Comparison of ENCODE assay signal across 1 cellular context in genomic region chr12:46585854-46586621, GRCh38.
TF ChIP-seq lines count a peak whose summit lies in the region.

No MANE protein-coding gene starts in this region.

TF ChIP-seq in HepG2, 621 proteins besides CTCF, POLR2A, EP300 and RAD21 (continued from another document and continues in another):
- TF ChIP-seq PATZ1 (CRISPR knock-in tag; IDR thresholded peaks at IDR 0.05) = peak; percentile 60
- TF ChIP-seq NFIB (CRISPR knock-in tag; IDR thresholded peaks at IDR 0.05; ENCODE audit: borderline replicate concordance) = no peak
- TF ChIP-seq, protein P1, sequence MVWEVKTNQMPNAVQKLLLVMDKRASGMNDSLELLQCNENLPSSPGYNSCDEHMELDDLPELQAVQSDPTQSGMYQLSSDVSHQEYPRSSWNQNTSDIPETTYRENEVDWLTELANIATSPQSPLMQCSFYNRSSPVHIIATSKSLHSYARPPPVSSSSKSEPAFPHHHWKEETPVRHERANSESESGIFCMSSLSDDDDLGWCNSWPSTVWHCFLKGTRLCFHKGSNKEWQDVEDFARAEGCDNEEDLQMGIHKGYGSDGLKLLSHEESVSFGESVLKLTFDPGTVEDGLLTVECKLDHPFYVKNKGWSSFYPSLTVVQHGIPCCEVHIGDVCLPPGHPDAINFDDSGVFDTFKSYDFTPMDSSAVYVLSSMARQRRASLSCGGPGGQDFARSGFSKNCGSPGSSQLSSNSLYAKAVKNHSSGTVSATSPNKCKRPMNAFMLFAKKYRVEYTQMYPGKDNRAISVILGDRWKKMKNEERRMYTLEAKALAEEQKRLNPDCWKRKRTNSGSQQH (CRISPR knock-in tag; IDR thresholded peaks at IDR 0.05; ENCODE audit: low read depth) = no peak
- TF ChIP-seq, protein P2, sequence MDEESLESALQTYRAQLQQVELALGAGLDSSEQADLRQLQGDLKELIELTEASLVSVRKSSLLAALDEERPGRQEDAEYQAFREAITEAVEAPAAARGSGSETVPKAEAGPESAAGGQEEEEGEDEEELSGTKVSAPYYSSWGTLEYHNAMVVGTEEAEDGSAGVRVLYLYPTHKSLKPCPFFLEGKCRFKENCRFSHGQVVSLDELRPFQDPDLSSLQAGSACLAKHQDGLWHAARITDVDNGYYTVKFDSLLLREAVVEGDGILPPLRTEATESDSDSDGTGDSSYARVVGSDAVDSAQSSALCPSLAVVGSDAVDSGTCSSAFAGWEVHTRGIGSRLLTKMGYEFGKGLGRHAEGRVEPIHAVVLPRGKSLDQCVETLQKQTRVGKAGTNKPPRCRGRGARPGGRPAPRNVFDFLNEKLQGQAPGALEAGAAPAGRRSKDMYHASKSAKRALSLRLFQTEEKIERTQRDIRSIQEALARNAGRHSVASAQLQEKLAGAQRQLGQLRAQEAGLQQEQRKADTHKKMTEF (CRISPR knock-in tag; IDR thresholded peaks at IDR 0.05) = peak; percentile 58; the same call in 1 of the 2 replicates
- TF ChIP-seq, protein P3, sequence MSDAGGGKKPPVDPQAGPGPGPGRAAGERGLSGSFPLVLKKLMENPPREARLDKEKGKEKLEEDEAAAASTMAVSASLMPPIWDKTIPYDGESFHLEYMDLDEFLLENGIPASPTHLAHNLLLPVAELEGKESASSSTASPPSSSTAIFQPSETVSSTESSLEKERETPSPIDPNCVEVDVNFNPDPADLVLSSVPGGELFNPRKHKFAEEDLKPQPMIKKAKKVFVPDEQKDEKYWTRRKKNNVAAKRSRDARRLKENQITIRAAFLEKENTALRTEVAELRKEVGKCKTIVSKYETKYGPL (CRISPR knock-in tag; IDR thresholded peaks at IDR 0.05) = no peak
- TF ChIP-seq ZNF780A (CRISPR knock-in tag; IDR thresholded peaks at IDR 0.05) = no peak
- TF ChIP-seq XBP1 (CRISPR knock-in tag; IDR thresholded peaks at IDR 0.05) = no peak
- TF ChIP-seq SETDB1 (CRISPR knock-in tag; IDR thresholded peaks at IDR 0.05; ENCODE audit: borderline replicate concordance) = no peak
- no peak for TF ChIP-seq PCBP2 (optimal IDR thresholded peaks at IDR 0.05; ENCODE audit: low read depth, low read length, poor library complexity, severe bottlenecking)
- peak; percentile 35; the same call in 1 of the 2 replicates for TF ChIP-seq BRD4 (CRISPR knock-in tag; IDR thresholded peaks at IDR 0.05)
- no peak for TF ChIP-seq ZNF274 (CRISPR knock-in tag; IDR thresholded peaks at IDR 0.05)
- TF ChIP-seq ARID2 (CRISPR knock-in tag; IDR thresholded peaks at IDR 0.05; ENCODE audit: borderline replicate concordance) = no peak
- TF ChIP-seq BCLAF1 (IDR thresholded peaks at IDR 0.05) = no peak
- TF ChIP-seq ZNF547 (CRISPR knock-in tag; IDR thresholded peaks at IDR 0.05) = no peak
- TF ChIP-seq CREB1 (IDR thresholded peaks at IDR 0.05) = no peak
- no peak for TF ChIP-seq CREB1 (CRISPR knock-in tag; IDR thresholded peaks at IDR 0.05)
- peak; percentile 54; the same call in 1 of the 2 replicates for TF ChIP-seq ZNF350 (CRISPR knock-in tag; IDR thresholded peaks at IDR 0.05; ENCODE audit: borderline replicate concordance, low read depth)
- no peak for TF ChIP-seq PHF5A (CRISPR knock-in tag; IDR thresholded peaks at IDR 0.05; ENCODE audit: low read depth, unreplicated experiment)
- no peak; the same call in 1 of the 2 replicates for TF ChIP-seq KMT2A (CRISPR knock-in tag; IDR thresholded peaks at IDR 0.05)
- TF ChIP-seq MLLT10 (CRISPR knock-in tag; IDR thresholded peaks at IDR 0.05) = no peak
- TF ChIP-seq MIER3 (CRISPR knock-in tag; IDR thresholded peaks at IDR 0.05; ENCODE audit: borderline replicate concordance) = peak; percentile 78; the same call in 1 of the 2 replicates
- peak; percentile 73; the same call in 1 of the 2 replicates for TF ChIP-seq ZBTB20 (CRISPR knock-in tag; IDR thresholded peaks at IDR 0.05; ENCODE audit: borderline replicate concordance, low read depth)
- TF ChIP-seq, protein P4, sequence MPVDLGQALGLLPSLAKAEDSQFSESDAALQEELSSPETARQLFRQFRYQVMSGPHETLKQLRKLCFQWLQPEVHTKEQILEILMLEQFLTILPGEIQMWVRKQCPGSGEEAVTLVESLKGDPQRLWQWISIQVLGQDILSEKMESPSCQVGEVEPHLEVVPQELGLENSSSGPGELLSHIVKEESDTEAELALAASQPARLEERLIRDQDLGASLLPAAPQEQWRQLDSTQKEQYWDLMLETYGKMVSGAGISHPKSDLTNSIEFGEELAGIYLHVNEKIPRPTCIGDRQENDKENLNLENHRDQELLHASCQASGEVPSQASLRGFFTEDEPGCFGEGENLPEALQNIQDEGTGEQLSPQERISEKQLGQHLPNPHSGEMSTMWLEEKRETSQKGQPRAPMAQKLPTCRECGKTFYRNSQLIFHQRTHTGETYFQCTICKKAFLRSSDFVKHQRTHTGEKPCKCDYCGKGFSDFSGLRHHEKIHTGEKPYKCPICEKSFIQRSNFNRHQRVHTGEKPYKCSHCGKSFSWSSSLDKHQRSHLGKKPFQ (CRISPR knock-in tag; IDR thresholded peaks at IDR 0.05; ENCODE audit: insufficient replicate concordance) = no peak
- peak; percentile 90 for TF ChIP-seq FOXK1 (CRISPR knock-in tag; IDR thresholded peaks at IDR 0.05; ENCODE audit: borderline replicate concordance, low read depth)
- TF ChIP-seq NCOA5 (CRISPR knock-in tag; IDR thresholded peaks at IDR 0.05) = no peak
- TF ChIP-seq, protein P5, sequence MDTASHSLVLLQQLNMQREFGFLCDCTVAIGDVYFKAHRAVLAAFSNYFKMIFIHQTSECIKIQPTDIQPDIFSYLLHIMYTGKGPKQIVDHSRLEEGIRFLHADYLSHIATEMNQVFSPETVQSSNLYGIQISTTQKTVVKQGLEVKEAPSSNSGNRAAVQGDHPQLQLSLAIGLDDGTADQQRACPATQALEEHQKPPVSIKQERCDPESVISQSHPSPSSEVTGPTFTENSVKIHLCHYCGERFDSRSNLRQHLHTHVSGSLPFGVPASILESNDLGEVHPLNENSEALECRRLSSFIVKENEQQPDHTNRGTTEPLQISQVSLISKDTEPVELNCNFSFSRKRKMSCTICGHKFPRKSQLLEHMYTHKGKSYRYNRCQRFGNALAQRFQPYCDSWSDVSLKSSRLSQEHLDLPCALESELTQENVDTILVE (CRISPR knock-in tag; IDR thresholded peaks at IDR 0.05) = 0 out of 2 replicates have a peak, but pooled peaks have one; percentile 21
- no peak for TF ChIP-seq IKZF4 (CRISPR knock-in tag; IDR thresholded peaks at IDR 0.05; ENCODE audit: borderline replicate concordance, low read depth, not compliant biosample characterization)
- 0 out of 2 replicates have a peak, but pooled peaks have one; percentile 45 for TF ChIP-seq ZNF335 (CRISPR knock-in tag; IDR thresholded peaks at IDR 0.05)
- no peak for TF ChIP-seq SNAI1 (CRISPR knock-in tag; IDR thresholded peaks at IDR 0.05; ENCODE audit: borderline replicate concordance)
- TF ChIP-seq ZSCAN9 (CRISPR knock-in tag; IDR thresholded peaks at IDR 0.05; ENCODE audit: borderline replicate concordance) = no peak; the same call in 1 of the 2 replicates
- TF ChIP-seq HDAC6 (IDR thresholded peaks at IDR 0.05; ENCODE audit: low read depth, low read length) = no peak
- no peak for TF ChIP-seq CHCHD3 (CRISPR knock-in tag; IDR thresholded peaks at IDR 0.05)
- TF ChIP-seq ARHGAP35 (CRISPR knock-in tag; IDR thresholded peaks at IDR 0.05; ENCODE audit: borderline replicate concordance) = 0 out of 2 replicates have a peak, but pooled peaks have one; percentile 18
- TF ChIP-seq KDM5B (CRISPR knock-in tag; IDR thresholded peaks at IDR 0.05; ENCODE audit: borderline replicate concordance) = peak; percentile 56; the same call in 1 of the 2 replicates
- TF ChIP-seq ZNF256 (CRISPR knock-in tag; conservative IDR thresholded peaks at IDR 0.05) = no peak
- no peak for TF ChIP-seq ZSCAN25 (CRISPR knock-in tag; IDR thresholded peaks at IDR 0.05)
- TF ChIP-seq, protein P6, sequence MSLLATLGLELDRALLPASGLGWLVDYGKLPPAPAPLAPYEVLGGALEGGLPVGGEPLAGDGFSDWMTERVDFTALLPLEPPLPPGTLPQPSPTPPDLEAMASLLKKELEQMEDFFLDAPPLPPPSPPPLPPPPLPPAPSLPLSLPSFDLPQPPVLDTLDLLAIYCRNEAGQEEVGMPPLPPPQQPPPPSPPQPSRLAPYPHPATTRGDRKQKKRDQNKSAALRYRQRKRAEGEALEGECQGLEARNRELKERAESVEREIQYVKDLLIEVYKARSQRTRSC (CRISPR knock-in tag; IDR thresholded peaks at IDR 0.05; ENCODE audit: low read depth) = no peak
- no peak for TF ChIP-seq FOXP1 (IDR thresholded peaks at IDR 0.05)
- peak; percentile 70 for TF ChIP-seq FOXP1 (CRISPR knock-in tag; IDR thresholded peaks at IDR 0.05)
- TF ChIP-seq, protein P7, sequence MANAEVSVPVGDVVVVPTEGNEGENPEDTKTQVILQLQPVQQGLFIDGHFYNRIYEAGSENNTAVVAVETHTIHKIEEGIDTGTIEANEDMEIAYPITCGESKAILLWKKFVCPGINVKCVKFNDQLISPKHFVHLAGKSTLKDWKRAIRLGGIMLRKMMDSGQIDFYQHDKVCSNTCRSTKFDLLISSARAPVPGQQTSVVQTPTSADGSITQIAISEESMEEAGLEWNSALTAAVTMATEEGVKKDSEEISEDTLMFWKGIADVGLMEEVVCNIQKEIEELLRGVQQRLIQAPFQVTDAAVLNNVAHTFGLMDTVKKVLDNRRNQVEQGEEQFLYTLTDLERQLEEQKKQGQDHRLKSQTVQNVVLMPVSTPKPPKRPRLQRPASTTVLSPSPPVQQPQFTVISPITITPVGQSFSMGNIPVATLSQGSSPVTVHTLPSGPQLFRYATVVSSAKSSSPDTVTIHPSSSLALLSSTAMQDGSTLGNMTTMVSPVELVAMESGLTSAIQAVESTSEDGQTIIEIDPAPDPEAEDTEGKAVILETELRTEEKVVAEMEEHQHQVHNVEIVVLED (CRISPR knock-in tag; IDR thresholded peaks at IDR 0.05; ENCODE audit: borderline replicate concordance) = no peak
- TF ChIP-seq, protein P8, sequence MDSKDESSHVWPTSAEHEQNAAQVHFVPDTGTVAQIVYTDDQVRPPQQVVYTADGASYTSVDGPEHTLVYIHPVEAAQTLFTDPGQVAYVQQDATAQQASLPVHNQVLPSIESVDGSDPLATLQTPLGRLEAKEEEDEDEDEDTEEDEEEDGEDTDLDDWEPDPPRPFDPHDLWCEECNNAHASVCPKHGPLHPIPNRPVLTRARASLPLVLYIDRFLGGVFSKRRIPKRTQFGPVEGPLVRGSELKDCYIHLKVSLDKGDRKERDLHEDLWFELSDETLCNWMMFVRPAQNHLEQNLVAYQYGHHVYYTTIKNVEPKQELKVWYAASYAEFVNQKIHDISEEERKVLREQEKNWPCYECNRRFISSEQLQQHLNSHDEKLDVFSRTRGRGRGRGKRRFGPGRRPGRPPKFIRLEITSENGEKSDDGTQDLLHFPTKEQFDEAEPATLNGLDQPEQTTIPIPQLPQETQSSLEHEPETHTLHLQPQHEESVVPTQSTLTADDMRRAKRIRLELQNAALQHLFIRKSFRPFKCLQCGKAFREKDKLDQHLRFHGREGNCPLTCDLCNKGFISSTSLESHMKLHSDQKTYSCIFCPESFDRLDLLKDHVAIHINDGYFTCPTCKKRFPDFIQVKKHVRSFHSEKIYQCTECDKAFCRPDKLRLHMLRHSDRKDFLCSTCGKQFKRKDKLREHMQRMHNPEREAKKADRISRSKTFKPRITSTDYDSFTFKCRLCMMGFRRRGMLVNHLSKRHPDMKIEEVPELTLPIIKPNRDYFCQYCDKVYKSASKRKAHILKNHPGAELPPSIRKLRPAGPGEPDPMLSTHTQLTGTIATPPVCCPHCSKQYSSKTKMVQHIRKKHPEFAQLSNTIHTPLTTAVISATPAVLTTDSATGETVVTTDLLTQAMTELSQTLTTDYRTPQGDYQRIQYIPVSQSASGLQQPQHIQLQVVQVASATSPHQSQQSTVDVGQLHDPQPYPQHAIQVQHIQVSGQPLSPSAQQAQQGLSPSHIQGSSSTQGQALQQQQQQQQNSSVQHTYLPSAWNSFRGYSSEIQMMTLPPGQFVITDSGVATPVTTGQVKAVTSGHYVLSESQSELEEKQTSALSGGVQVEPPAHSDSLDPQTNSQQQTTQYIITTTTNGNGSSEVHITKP (CRISPR knock-in tag; IDR thresholded peaks at IDR 0.05; ENCODE audit: low read depth) = no peak
- no peak for TF ChIP-seq ATM (IDR thresholded peaks at IDR 0.05; ENCODE audit: borderline replicate concordance)
- no peak for TF ChIP-seq AGO2 (optimal IDR thresholded peaks at IDR 0.05; ENCODE audit: low read depth, low read length)
- TF ChIP-seq CCAR2 (optimal IDR thresholded peaks at IDR 0.05; ENCODE audit: low read depth, low read length) = no peak
- no peak for TF ChIP-seq PHB2 (IDR thresholded peaks at IDR 0.05; ENCODE audit: partially characterized antibody)
- TF ChIP-seq ZNF75D (CRISPR knock-in tag; IDR thresholded peaks at IDR 0.05; ENCODE audit: borderline replicate concordance) = no peak
- peak; percentile 64; the same call in 1 of the 2 replicates for TF ChIP-seq GFI1 (CRISPR knock-in tag; IDR thresholded peaks at IDR 0.05; ENCODE audit: borderline replicate concordance)
